ENCODE assay signal across 15 cellular contexts in genomic region chr9:84862786-84863185, GRCh38.
A peak's percentile ranks its signal among the peaks of the same experiment; 100 is the strongest.
DNase-seq lines count a peak whose midpoint lies in the region; ATAC-seq and TF ChIP-seq lines count a peak whose summit lies in the region.
"Had no signal": no experiment of that assay in that cellular context is flagged by ENCODE, and none has a peak within 500 bp of the region (broad histone marks: within the 10 kb centered on the region; RNA-seq: fewer than 3 reads in every experiment).

No MANE protein-coding gene starts in this region.

- H3K27ac ChIP-seq in heart right ventricle (no peak overlapping the region), breast epithelium (peak overlapping the region; percentile 79 to 84), esophagus squamous epithelium (peak overlapping the region in 1 of 4 donors; percentile 2), PC-9 (no peak overlapping the region)
- H3K27ac ChIP-seq: testis had no signal

- H3K27ac Mint-ChIP-seq in stimulated activated effector memory CD8-positive, alpha-beta T cell treated with anti-CD3 and anti-CD28 coated beads, Interleukin-12 subunit alpha, Interleukin-12 subunit beta, amount 100 ng/mL, for 72 hours: no peak overlapping the region
- H3K27ac Mint-ChIP-seq: activated naive CD4-positive, alpha-beta T cell treated with anti-CD3 and anti-CD28 coated beads for 36 hours; natural killer cell had no signal

- no peaks in the 10 kb centered on the region for H4K20me1 ChIP-seq in PC-9 (ENCODE audit: insufficient read depth)

- no peak overlapping the region for H3K4me3 Mint-ChIP-seq in stimulated activated effector memory CD8-positive, alpha-beta T cell treated with anti-CD3 and anti-CD28 coated beads, Interleukin-12 subunit alpha, Interleukin-12 subunit beta, amount 100 ng/mL, for 72 hours
- H3K4me3 Mint-ChIP-seq: activated naive CD4-positive, alpha-beta T cell treated with anti-CD3 and anti-CD28 coated beads for 36 hours; natural killer cell had no signal

- H3K4me3 ChIP-seq in heart right ventricle (no peak overlapping the region), breast epithelium (no peak overlapping the region), esophagus squamous epithelium (no peak overlapping the region), PC-9 (no peak overlapping the region)
- H3K4me3 ChIP-seq: testis had no signal

- TF ChIP-seq POLR2A in breast epithelium (IDR thresholded peaks at IDR 0.05) (no peak), esophagus squamous epithelium (IDR thresholded peaks at IDR 0.05) (no peak)

- H3K4me2 ChIP-seq in PC-9: no peak overlapping the region

- H3F3A ChIP-seq in PC-9 (ENCODE audit: insufficient read depth, low read depth): no peaks in the 10 kb centered on the region

- no peak overlapping the region for H2AFZ ChIP-seq in PC-9

- intact Hi-C loops in heart right ventricle (cut with DNase I) (no loop called here), Right ventricle myocardium superior (cut with DNase I) (no loop called here), breast epithelium (cut with DNase I; ENCODE audit: low total_unique reads) (no loop called here), esophagus squamous epithelium (cut with DNase I) (no loop called here), PC-9 (cut with micrococcal nuclease; ENCODE audit: unreplicated experiment) (no loop called here)

- no TSS peak for BruUV-seq in PC-9 (replicated peaks; lab: Mats Ljungman, UMichigan)

- POLR2A ChIA-PET in PC-9 (lab: Charles Lee; ENCODE audit: unreplicated experiment): no interaction called here

- H3K36me3 Mint-ChIP-seq in stimulated activated effector memory CD8-positive, alpha-beta T cell treated with anti-CD3 and anti-CD28 coated beads, Interleukin-12 subunit alpha, Interleukin-12 subunit beta, amount 100 ng/mL, for 72 hours: no peaks in the 10 kb centered on the region
- H3K36me3 Mint-ChIP-seq: natural killer cell had no signal

- no peaks in the 10 kb centered on the region for H3K4me1 Mint-ChIP-seq in stimulated activated effector memory CD8-positive, alpha-beta T cell treated with anti-CD3 and anti-CD28 coated beads, Interleukin-12 subunit alpha, Interleukin-12 subunit beta, amount 100 ng/mL, for 72 hours
- H3K4me1 Mint-ChIP-seq: natural killer cell had no signal

- H3K4me1 ChIP-seq in heart right ventricle (peaks cover 0 to 64% (median 28%) of the 10 kb centered on the region in 9 donors), breast epithelium (peaks cover 0 to 5% of the 10 kb centered on the region in 2 donors), esophagus squamous epithelium (peaks cover 0 to 22% (median 0%) of the 10 kb centered on the region in 3 donors), PC-9 (replicated peaks; ENCODE audit: insufficient read depth) (no peaks in the 10 kb centered on the region)

- no peaks in the 10 kb centered on the region for H3K27me3 ChIP-seq in heart right ventricle
- no peaks in the 10 kb centered on the region for H3K27me3 ChIP-seq in breast epithelium
- peaks cover 0 to 5% (median 0%) of the 10 kb centered on the region in 4 donors for H3K27me3 ChIP-seq in esophagus squamous epithelium
- peaks cover 33% of the 10 kb centered on the region for H3K27me3 ChIP-seq in PC-9 (ENCODE audit: insufficient read depth, low read depth)
- H3K27me3 ChIP-seq: testis had no signal

- H3K36me3 ChIP-seq in heart right ventricle (no peaks in the 10 kb centered on the region), breast epithelium (no peaks in the 10 kb centered on the region), esophagus squamous epithelium (no peaks in the 10 kb centered on the region), PC-9 (ENCODE audit: low read depth) (no peaks in the 10 kb centered on the region)

- 32 to 55% methylated on average over 1 of the region's 1 CpG for WGBS in heart right ventricle, 2 donors
- 0% methylated on average over 1 of the region's 1 CpG; no CpG with 5 or more reads in 1 of the 2 donors for WGBS in esophagus squamous epithelium, 2 donors

- H3K79me2 ChIP-seq in PC-9 (ENCODE audit: low read depth): no peaks in the 10 kb centered on the region

- H3K9me3 Mint-ChIP-seq in stimulated activated effector memory CD8-positive, alpha-beta T cell treated with anti-CD3 and anti-CD28 coated beads, Interleukin-12 subunit alpha, Interleukin-12 subunit beta, amount 100 ng/mL, for 72 hours: no peaks in the 10 kb centered on the region
- H3K9me3 Mint-ChIP-seq: activated naive CD4-positive, alpha-beta T cell treated with anti-CD3 and anti-CD28 coated beads for 36 hours; natural killer cell had no signal

- H3K9me3 ChIP-seq in heart right ventricle (no peaks in the 10 kb centered on the region), breast epithelium (no peaks in the 10 kb centered on the region), esophagus squamous epithelium (no peaks in the 10 kb centered on the region), PC-9 (ENCODE audit: insufficient read depth, low read depth) (no peaks in the 10 kb centered on the region)
- H3K9me3 ChIP-seq: testis had no signal

- ATAC-seq in heart right ventricle (peak in 7 of 8 donors; percentile 39 to 77 (median 59)), Right ventricle myocardium superior (ENCODE audit: poor library complexity) (no peak), GM21723 (IDR thresholded peaks at IDR 0.05; ENCODE audit: unreplicated experiment) (no peak)
- no peak for ATAC-seq in stimulated activated effector memory CD8-positive, alpha-beta T cell treated with anti-CD3 and anti-CD28 coated beads, Interleukin-12 subunit alpha, Interleukin-12 subunit beta, amount 100 ng/mL, for 72 hours
- ATAC-seq: natural killer cell had no signal

- TF ChIP-seq CTCF in heart right ventricle (IDR thresholded peaks at IDR 0.05): no peak
- TF ChIP-seq CTCF in breast epithelium (IDR thresholded peaks at IDR 0.05): no peak
- TF ChIP-seq CTCF in esophagus squamous epithelium (IDR thresholded peaks at IDR 0.05): no peak
- TF ChIP-seq CTCF in PC-9 (conservative IDR thresholded peaks at IDR 0.05): no peak

- no peaks in the 10 kb centered on the region for H3K9me2 ChIP-seq in PC-9 (ENCODE audit: insufficient read depth)

- peak in 1 of 2 donors; percentile 23 for DNase-seq in heart right ventricle
- no peak for DNase-seq in Right ventricle myocardium superior
- no peak for DNase-seq in breast epithelium (ENCODE audit: low spot score in 2 of 2)
- DNase-seq in iPS-NIHi7 (ENCODE audit: extremely low spot score): peak; percentile 83
- no peak for DNase-seq in stimulated activated effector memory CD8-positive, alpha-beta T cell treated with anti-CD3 and anti-CD28 coated beads, Interleukin-12 subunit alpha, Interleukin-12 subunit beta, amount 100 ng/mL, for 72 hours (ENCODE audit: low spot score in 2 of 2)
- no peak for DNase-seq in esophagus squamous epithelium (lab: John Stamatoyannopoulos, UW)
- no peak for DNase-seq in PC-9
- DNase-seq: activated CD4-positive, alpha-beta T cell treated with anti-CD3 and anti-CD28 coated beads for 1 hour; activated naive CD4-positive, alpha-beta T cell treated with anti-CD3 and anti-CD28 coated beads for 36 hours; natural killer cell; NCI-H1092 treated with DMSO at 0.1 percent for 48 hours; OCI-M1; stimulated activated CD4-positive, alpha-beta T cell treated with anti-CD3 and anti-CD28 coated beads, Interleukin-4, amount 100 ng/mL, for 24 hours; testis had no signal

- CTCF ChIA-PET in PC-9 (lab: Charles Lee): no interaction called here

Comparison
In these comparisons a context has a peak if more than half of its experiments do, and no peak if none do; other contexts are left out.
1. ATAC-seq: peak in heart right ventricle (7 of 8); none in Right ventricle myocardium superior (single experiment), stimulated activated effector memory CD8-positive, alpha-beta T cell treated with anti-CD3 and anti-CD28 coated beads, Interleukin-12 subunit alpha, Interleukin-12 subunit beta, amount 100 ng/mL, for 72 hours (single experiment) and GM21723 (single experiment).
2. H3K27ac ChIP-seq: peak in breast epithelium (2 of 2); none in heart right ventricle (0 of 10) and PC-9 (single experiment).